Comparison of ENCODE assay signal across 13 cellular contexts in genomic region chr14:68948686-68949085, GRCh38. TPM values are rescaled to one million over a fixed set of nuclear protein-coding genes. Genes with fewer than 3 reads are reported as not detected.
A peak's percentile ranks its signal among the peaks of the same experiment; 100 is the strongest.
DNase-seq lines count a peak whose midpoint lies in the region; ATAC-seq, FAIRE-seq and TF ChIP-seq lines count a peak whose summit lies in the region.
"Had no signal": no experiment of that assay in that cellular context is flagged by ENCODE, and none has a peak within 500 bp of the region (broad histone marks: within the 10 kb centered on the region; RNA-seq: fewer than 3 reads in every experiment).

No MANE protein-coding gene starts in this region.

- H3K27ac ChIP-seq in HUES48 (ENCODE audit: low read depth, low read length) = peak overlapping the region; percentile 19
- H3K27ac ChIP-seq in ascending aorta = peak overlapping the region; percentile 92 to 93
- H3K27ac ChIP-seq in kidney (ENCODE audit: low read depth in 2 of 2, low read length in 2 of 2) = no peak overlapping the region
- peak overlapping the region; percentile 97 for H3K27ac ChIP-seq in stomach smooth muscle (ENCODE audit: low read length)

- H3K27me3 ChIP-seq in HUES48 (ENCODE audit: control insufficient read depth, insufficient read depth, low read length) (no peaks in the 10 kb centered on the region), ascending aorta (no peaks in the 10 kb centered on the region), stomach smooth muscle (ENCODE audit: control insufficient read depth in 1 of 2, insufficient read depth in 2 of 2, low read length in 2 of 2) (no peaks in the 10 kb centered on the region)

- H3K4me3 ChIP-seq in HUES48 (ENCODE audit: low read depth, low read length) (no peak overlapping the region), ascending aorta (peak overlapping the region; percentile 12 to 52), kidney (ENCODE audit: low read length in 2 of 2) (no peak overlapping the region), stomach smooth muscle (ENCODE audit: low read length in 2 of 2) (peak overlapping the region; percentile 26 to 61)

- H3K9me3 ChIP-seq in HUES48 (ENCODE audit: control insufficient read depth, insufficient read depth, low read length) (no peaks in the 10 kb centered on the region), ascending aorta (no peaks in the 10 kb centered on the region), kidney (ENCODE audit: control insufficient read depth in 1 of 2, low read length in 2 of 2) (no peaks in the 10 kb centered on the region), stomach smooth muscle (ENCODE audit: control insufficient read depth in 2 of 2, low read length in 2 of 2) (no peaks in the 10 kb centered on the region)

- FAIRE-seq in kidney (lab: Jason Lieb, UNC) = no peak

- TF ChIP-seq CTCF in ascending aorta (IDR thresholded peaks at IDR 0.05) = no peak
- TF ChIP-seq CTCF in kidney (IDR thresholded peaks at IDR 0.05; ENCODE audit: borderline replicate concordance, extremely low read depth, insufficient read depth) = no peak

- H3K9ac ChIP-seq in HUES48 (ENCODE audit: low read depth, low read length) (no peak overlapping the region), kidney (ENCODE audit: low read length in 2 of 2) (no peak overlapping the region), stomach smooth muscle (ENCODE audit: low read length in 2 of 2) (peak overlapping the region; percentile 64 to 65)

- DNase-seq in ascending aorta (ENCODE audit: low spot score in 2 of 2) (no peak), kidney (peak; percentile 72), NCI-H1092 (lab: John Stamatoyannopoulos, UW) (no peak)
- DNase-seq in activated CD4-positive, CD25-positive, alpha-beta regulatory T cell treated with anti-CD3 and anti-CD28 coated beads, Interleukin-2, amount 50 U/mL, for 72 hours = no peak
- DNase-seq: amniotic stem cell, EL, foreskin melanocyte, KBM-7, NCI-H82 had no signal

- H3K4me1 ChIP-seq in HUES48 (ENCODE audit: control insufficient read depth, insufficient read depth, low read length) (peaks cover 41% of the 10 kb centered on the region), ascending aorta (peaks cover 72 to 91% of the 10 kb centered on the region in 2 donors), kidney (ENCODE audit: control insufficient read depth in 1 of 2, insufficient read depth in 1 of 2, low read depth in 1 of 2, low read length in 2 of 2) (peaks cover 18 to 31% of the 10 kb centered on the region in 2 donors), stomach smooth muscle (ENCODE audit: control insufficient read depth, insufficient read depth, low read length) (peaks cover 93% of the 10 kb centered on the region)

- no peaks in the 10 kb centered on the region for H3K36me3 ChIP-seq in HUES48 (ENCODE audit: control insufficient read depth, insufficient read depth, low read length)
- H3K36me3 ChIP-seq in ascending aorta = peaks cover 6 to 7% of the 10 kb centered on the region in 2 donors
- no peaks in the 10 kb centered on the region for H3K36me3 ChIP-seq in kidney (ENCODE audit: control insufficient read depth in 1 of 2, insufficient read depth in 2 of 2, low read length in 2 of 2)
- H3K36me3 ChIP-seq in stomach smooth muscle (ENCODE audit: control insufficient read depth in 2 of 2, insufficient read depth in 2 of 2, low read length in 2 of 2) = no peaks in the 10 kb centered on the region

- ATAC-seq in HG02678 (IDR thresholded peaks at IDR 0.05; ENCODE audit: unreplicated experiment) = no peak
- ATAC-seq in HG02884 (IDR thresholded peaks at IDR 0.05; ENCODE audit: unreplicated experiment) = no peak

- intact Hi-C loops in ascending aorta (cut with DNase I) = no loop called here
- intact Hi-C loops in kidney (cut with DNase I) = no loop called here

RNA-seq across cellular contexts. Expression of gene ACTN1, which starts 30.4 kb away (rescaled TPM):
- total RNA-seq in ascending aorta (814 TPM), kidney (184 TPM)
- polyA plus RNA-seq in kidney (ENCODE audit: insufficient read depth, low read depth, low replicate concordance) = 20.1 TPM

Comparison
In these comparisons a context has a peak if more than half of its experiments do, and no peak if none do; other contexts are left out.
1. H3K27ac ChIP-seq: peak in HUES48 (single experiment), ascending aorta (2 of 2) and stomach smooth muscle (single experiment); none in kidney (0 of 2).
2. H3K4me3 ChIP-seq: peak in ascending aorta (2 of 2) and stomach smooth muscle (2 of 2); none in HUES48 (single experiment) and kidney (0 of 2).
3. H3K9ac ChIP-seq: peak in stomach smooth muscle (2 of 2); none in HUES48 (single experiment) and kidney (0 of 2).